In genomic region chr2:20446280-20446916, GRCh38 we compare ENCODE assay signal across 7 cellular contexts.
DNase-seq lines count a peak whose midpoint lies in the region; ATAC-seq lines count a peak whose summit lies in the region.

No MANE protein-coding gene starts in this region.

- H3K27ac ChIP-seq in HUES48 (ENCODE audit: low read depth, low read length): peak overlapping the region; percentile 88

- peaks cover 50% of the 10 kb centered on the region for H3K4me1 ChIP-seq in HUES48 (ENCODE audit: control insufficient read depth, insufficient read depth, low read length)

- peaks cover 2% of the 10 kb centered on the region for H3K36me3 Mint-ChIP-seq in activated naive CD8-positive, alpha-beta T cell

- H3K27ac Mint-ChIP-seq in activated naive CD8-positive, alpha-beta T cell: no peak overlapping the region
- no peak overlapping the region for H3K27ac Mint-ChIP-seq in stimulated activated naive CD8-positive, alpha-beta T cell treated with anti-CD3 and anti-CD28 coated beads, Interleukin-15, amount 100 ng/mL, for 72 hours

- peaks cover 10% of the 10 kb centered on the region for H3K4me1 Mint-ChIP-seq in activated naive CD8-positive, alpha-beta T cell (ENCODE audit: low read depth)
- peaks cover 9% of the 10 kb centered on the region for H3K4me1 Mint-ChIP-seq in stimulated activated naive CD8-positive, alpha-beta T cell treated with anti-CD3 and anti-CD28 coated beads, Interleukin-15, amount 100 ng/mL, for 72 hours

- H3K9me3 ChIP-seq in HUES48 (ENCODE audit: control insufficient read depth, insufficient read depth, low read length): no peaks in the 10 kb centered on the region

- peaks cover 62% of the 10 kb centered on the region for H3K27me3 ChIP-seq in HUES48 (ENCODE audit: control insufficient read depth, insufficient read depth, low read length)

- H3K27me3 Mint-ChIP-seq in activated naive CD8-positive, alpha-beta T cell: peaks cover 6% of the 10 kb centered on the region
- peaks cover 27% of the 10 kb centered on the region for H3K27me3 Mint-ChIP-seq in stimulated activated naive CD8-positive, alpha-beta T cell treated with anti-CD3 and anti-CD28 coated beads, Interleukin-15, amount 100 ng/mL, for 72 hours

- no peaks in the 10 kb centered on the region for H3K9me3 Mint-ChIP-seq in activated naive CD8-positive, alpha-beta T cell (ENCODE audit: low read depth)
- H3K9me3 Mint-ChIP-seq in stimulated activated naive CD8-positive, alpha-beta T cell treated with anti-CD3 and anti-CD28 coated beads, Interleukin-15, amount 100 ng/mL, for 72 hours: no peaks in the 10 kb centered on the region

- H3K9ac ChIP-seq in HUES48 (ENCODE audit: low read depth, low read length): peak overlapping the region; percentile 63; the same call in 1 of the 2 replicates

- peak overlapping the region; percentile 84 for H3K4me3 ChIP-seq in HUES48 (ENCODE audit: low read depth, low read length)

- peak overlapping the region; percentile 81 for H3K4me3 Mint-ChIP-seq in activated naive CD8-positive, alpha-beta T cell
- peak overlapping the region; percentile 81 to 82 for H3K4me3 Mint-ChIP-seq in stimulated activated naive CD8-positive, alpha-beta T cell treated with anti-CD3 and anti-CD28 coated beads, Interleukin-15, amount 100 ng/mL, for 72 hours

- no peak for ATAC-seq in stimulated activated naive CD8-positive, alpha-beta T cell treated with anti-CD3 and anti-CD28 coated beads, Interleukin-15, amount 100 ng/mL, for 72 hours
- ATAC-seq in HG03520 (IDR thresholded peaks at IDR 0.05; ENCODE audit: unreplicated experiment): no peak
- no peak for ATAC-seq in HG02981 (IDR thresholded peaks at IDR 0.05; ENCODE audit: unreplicated experiment)

- DNase-seq in iPS-NIHi11 (ENCODE audit: low spot score) (peak; percentile 43), activated gamma-delta T cell (lab: John Stamatoyannopoulos, UW) (no peak)
- no peak for DNase-seq in stimulated activated naive CD8-positive, alpha-beta T cell treated with anti-CD3 and anti-CD28 coated beads, Interleukin-15, amount 100 ng/mL, for 72 hours

- H3K36me3 ChIP-seq in HUES48 (ENCODE audit: control insufficient read depth, insufficient read depth, low read length): no peaks in the 10 kb centered on the region
